Comparison of ENCODE assay signal across 1 cellular context in genomic region chr12:52230364-52231281, GRCh38.
TF ChIP-seq lines count a peak whose summit lies in the region.

No MANE protein-coding gene starts in this region.

TF ChIP-seq in SK-N-SH treated with all-trans-retinoic acid at 6 μM for 48 hours, 23 proteins besides CTCF, POLR2A, EP300 and RAD21 (continued from another document):
- TF ChIP-seq CSRNP3 (CRISPR knock-in tag; IDR thresholded peaks at IDR 0.05): no peak
- no peak for TF ChIP-seq TOX (CRISPR knock-in tag; IDR thresholded peaks at IDR 0.05; ENCODE audit: borderline replicate concordance)
